1 cellular context compared by ENCODE assay signal in genomic region chr7:75878769-75879596, GRCh38.
A peak's percentile ranks its signal among the peaks of the same experiment; 100 is the strongest.
TF ChIP-seq lines count a peak whose summit lies in the region.

Gene RHBDD2, plus strand, starts transcription at chr7:75879034. Its CDS starts 49 bp downstream, at chr7:75879083.

TF ChIP-seq in HepG2, 621 proteins besides CTCF, POLR2A, EP300 and RAD21 (continued from another document and continues in another):
- TF ChIP-seq ZNF646 (CRISPR knock-in tag; IDR thresholded peaks at IDR 0.05) (no peak), ZNF101 (CRISPR knock-in tag; IDR thresholded peaks at IDR 0.05; ENCODE audit: borderline replicate concordance, low read depth) (0 out of 2 replicates have a peak, but pooled peaks have one; percentile 10), JUND (CRISPR knock-in tag; IDR thresholded peaks at IDR 0.05) (no peak), PRMT3 (CRISPR knock-in tag; IDR thresholded peaks at IDR 0.05; ENCODE audit: borderline replicate concordance, low read depth) (no peak; the same call in 1 of the 2 replicates), GFI1 (CRISPR knock-in tag; IDR thresholded peaks at IDR 0.05; ENCODE audit: borderline replicate concordance) (no peak), KAT8 (CRISPR knock-in tag; IDR thresholded peaks at IDR 0.05) (peak; percentile 75), ZNF558 (CRISPR knock-in tag; IDR thresholded peaks at IDR 0.05; ENCODE audit: borderline replicate concordance) (peak; percentile 93), ZFP36 (IDR thresholded peaks at IDR 0.05; ENCODE audit: borderline replicate concordance, low read depth, low read length, partially characterized antibody) (no peak), FOXP1 (IDR thresholded peaks at IDR 0.05) (no peak), FOXP1 (CRISPR knock-in tag; IDR thresholded peaks at IDR 0.05) (no peak), ZMAT3 (CRISPR knock-in tag; conservative IDR thresholded peaks at IDR 0.05) (peak; percentile 70), ZSCAN31 (CRISPR knock-in tag; IDR thresholded peaks at IDR 0.05; ENCODE audit: low read depth) (peak; percentile 64; the same call in 1 of the 2 replicates), SPEN (CRISPR knock-in tag; IDR thresholded peaks at IDR 0.05; ENCODE audit: low read depth) (peak; percentile 85), AGO1 (IDR thresholded peaks at IDR 0.05; ENCODE audit: low read depth, low read length, poor library complexity, severe bottlenecking) (peak; percentile 42), AFF4 (CRISPR knock-in tag; IDR thresholded peaks at IDR 0.05) (no peak), FOXM1 (CRISPR knock-in tag; IDR thresholded peaks at IDR 0.05) (no peak), ZNF326 (CRISPR knock-in tag; IDR thresholded peaks at IDR 0.05; ENCODE audit: borderline replicate concordance) (no peak), ZNF235 (CRISPR knock-in tag; IDR thresholded peaks at IDR 0.05; ENCODE audit: borderline replicate concordance) (no peak), HINFP (CRISPR knock-in tag; IDR thresholded peaks at IDR 0.05; ENCODE audit: low read depth) (no peak; the same call in 1 of the 2 replicates), ZNF282 (IDR thresholded peaks at IDR 0.05; ENCODE audit: partially characterized antibody) (no peak), ZBTB38 (CRISPR knock-in tag; IDR thresholded peaks at IDR 0.05) (peak; percentile 88), ZNF292 (CRISPR knock-in tag; IDR thresholded peaks at IDR 0.05; ENCODE audit: borderline replicate concordance, low read depth) (no peak), SMARCC2 (IDR thresholded peaks at IDR 0.05) (no peak), ZNF546 (CRISPR knock-in tag; conservative IDR thresholded peaks at IDR 0.05) (no peak), ZNF329 (CRISPR knock-in tag; IDR thresholded peaks at IDR 0.05; ENCODE audit: low read depth) (no peak), ZNF44 (CRISPR knock-in tag; IDR thresholded peaks at IDR 0.05) (peak; percentile 81; the same call in 1 of the 2 replicates), CBX1 (IDR thresholded peaks at IDR 0.05; ENCODE audit: low read depth) (peak; percentile 62), SIX1 (CRISPR knock-in tag; IDR thresholded peaks at IDR 0.05; ENCODE audit: borderline replicate concordance) (no peak), CHCHD3 (CRISPR knock-in tag; IDR thresholded peaks at IDR 0.05) (no peak), NCOR1 (IDR thresholded peaks at IDR 0.05; ENCODE audit: borderline replicate concordance, low read length) (no peak), ZNF800 (CRISPR knock-in tag; IDR thresholded peaks at IDR 0.05) (peak; percentile 70), SP2 (CRISPR knock-in tag; IDR thresholded peaks at IDR 0.05) (no peak), GMEB2 (CRISPR knock-in tag; IDR thresholded peaks at IDR 0.05; ENCODE audit: low read depth) (no peak), ZNF580 (CRISPR knock-in tag; IDR thresholded peaks at IDR 0.05; ENCODE audit: borderline replicate concordance, low read depth) (no peak), MEF2D (CRISPR knock-in tag; IDR thresholded peaks at IDR 0.05) (no peak), ELF3 (CRISPR knock-in tag; IDR thresholded peaks at IDR 0.05) (peak; percentile 84), MAX (IDR thresholded peaks at IDR 0.05) (peak; percentile 93), MTF1 (CRISPR knock-in tag; IDR thresholded peaks at IDR 0.05) (no peak), ZNF672 (CRISPR knock-in tag; IDR thresholded peaks at IDR 0.05) (no peak), MXD3 (CRISPR knock-in tag; IDR thresholded peaks at IDR 0.05) (peak; percentile 95), TP53 (CRISPR knock-in tag; conservative IDR thresholded peaks at IDR 0.05) (0 out of 2 replicates have a peak, but pooled peaks have one; percentile 53), ZNF776 (CRISPR knock-in tag; IDR thresholded peaks at IDR 0.05) (peak; percentile 85), ZNF724P (CRISPR knock-in tag; IDR thresholded peaks at IDR 0.05; ENCODE audit: borderline replicate concordance) (peak; percentile 59; the same call in 1 of the 2 replicates), ZBTB3 (CRISPR knock-in tag; IDR thresholded peaks at IDR 0.05; ENCODE audit: borderline replicate concordance, low read depth) (no peak), ZNF24 (IDR thresholded peaks at IDR 0.05) (no peak), GMEB1 (CRISPR knock-in tag; IDR thresholded peaks at IDR 0.05; ENCODE audit: borderline replicate concordance) (peak; percentile 73; the same call in 1 of the 2 replicates)
